In the genomic region with DNA sequence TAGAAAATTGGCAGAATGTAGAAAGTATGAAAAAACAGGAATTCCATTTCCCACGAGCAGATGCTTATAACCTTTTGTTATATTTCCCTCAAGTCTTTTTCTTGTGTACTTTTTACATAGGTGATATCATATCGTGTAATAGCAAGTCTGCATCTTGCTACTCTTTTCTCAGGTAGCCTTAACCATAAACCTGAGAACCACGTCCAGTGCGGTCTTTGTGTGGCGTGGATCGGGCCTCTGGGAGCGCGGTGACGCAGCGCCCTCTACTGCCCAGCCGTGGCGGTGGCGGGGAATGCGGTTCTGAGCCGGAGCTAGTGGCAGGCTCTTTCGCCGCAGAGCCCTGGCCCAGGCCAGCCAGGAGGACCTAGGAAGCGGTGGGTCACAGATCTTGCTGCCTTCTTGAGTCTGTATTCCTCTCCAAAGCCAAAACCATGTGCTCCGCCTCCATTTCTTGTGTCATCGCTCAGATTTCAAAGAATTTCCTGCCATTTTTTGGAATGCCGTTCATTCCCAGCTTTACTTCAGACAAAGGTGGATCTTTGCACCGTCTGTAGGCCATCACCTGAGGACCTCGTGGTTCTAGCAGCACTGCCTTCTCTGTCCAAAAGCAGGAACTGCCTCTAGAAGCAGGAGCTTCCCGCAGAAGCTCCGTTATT, we compare ENCODE assay signal across 7 cellular contexts.
DNase-seq lines count a peak whose midpoint lies in the region; ATAC-seq and TF ChIP-seq lines count a peak whose summit lies in the region.

No MANE protein-coding gene starts in this region.

- H3K4me3 ChIP-seq in dorsolateral prefrontal cortex, result peak overlapping the region in 1 of 59 donors; percentile 7

- H3K36me3 Mint-ChIP-seq in activated CD4-positive, alpha-beta memory T cell treated with anti-CD3 and anti-CD28 coated beads for 36 hours, result no peaks in the 10 kb centered on the region

- H3K27ac Mint-ChIP-seq in activated CD4-positive, alpha-beta memory T cell treated with anti-CD3 and anti-CD28 coated beads for 36 hours, result no peak overlapping the region

- peak; percentile 77 for DNase-seq in NCI-H2227 (lab: John Stamatoyannopoulos, UW; ENCODE audit: unreplicated experiment)
- DNase-seq in activated CD4-positive, alpha-beta memory T cell treated with anti-CD3 and anti-CD28 coated beads for 36 hours, result peak; percentile 82
- peak; percentile 80 to 92 (median 86) for DNase-seq in dorsolateral prefrontal cortex
- peak; percentile 66 to 81 for DNase-seq in lung microvascular endothelial cell (ENCODE audit: low read depth in 2 of 2)
- peak; percentile 55 for DNase-seq in stimulated activated CD8-positive, alpha-beta memory T cell treated with anti-CD3 and anti-CD28 coated beads, Interleukin-15, amount 100 ng/mL, for 1 hour (ENCODE audit: low read depth)

- no peak overlapping the region for H3K4me3 Mint-ChIP-seq in activated CD4-positive, alpha-beta memory T cell treated with anti-CD3 and anti-CD28 coated beads for 36 hours

- ATAC-seq in GM18498 (IDR thresholded peaks at IDR 0.05; ENCODE audit: unreplicated experiment), result peak; percentile 33
- ATAC-seq in GM18907 (IDR thresholded peaks at IDR 0.05; ENCODE audit: unreplicated experiment), result no peak

- intact Hi-C loops in activated CD4-positive, alpha-beta memory T cell treated with anti-CD3 and anti-CD28 coated beads for 36 hours (cut with micrococcal nuclease), result loop anchor here (5.0 to 10.0 kb wide), 3 partner anchors 71 to 994 kb away; partner anchors contain the start of gene MVB12B
- intact Hi-C loops in dorsolateral prefrontal cortex (cut with DNase I), result loop anchor here (2.0 to 10.0 kb wide), 6 partner anchors 71 to 990 kb away; partner anchors contain the start of genes MVB12B (in 1 of the 2) and PBX3 (in 1 of the 2)

- no peaks in the 10 kb centered on the region for H3K27me3 Mint-ChIP-seq in activated CD4-positive, alpha-beta memory T cell treated with anti-CD3 and anti-CD28 coated beads for 36 hours

- peaks cover 37% of the 10 kb centered on the region for H3K4me1 Mint-ChIP-seq in activated CD4-positive, alpha-beta memory T cell treated with anti-CD3 and anti-CD28 coated beads for 36 hours (ENCODE audit: low read depth)

- POLR2A ChIA-PET in activated CD4-positive, alpha-beta memory T cell treated with anti-CD3 and anti-CD28 coated beads for 36 hours (lab: Charles Lee), result no interaction called here

- H3K27ac ChIP-seq in dorsolateral prefrontal cortex, result peak overlapping the region in 57 of 59 donors; percentile 19 to 99 (median 81)

- no peaks in the 10 kb centered on the region for H3K27me3 ChIP-seq in dorsolateral prefrontal cortex

- TF ChIP-seq CTCF in dorsolateral prefrontal cortex (IDR thresholded peaks at IDR 0.05 in 54 of 56, conservative IDR thresholded peaks at IDR 0.05 in 2 of 56; ENCODE audit: low read depth in 1 of 56, partially characterized antibody in 56 of 56), result peak; percentile 86 to 99 (median 98)

- CTCF ChIA-PET in activated CD4-positive, alpha-beta memory T cell treated with anti-CD3 and anti-CD28 coated beads for 36 hours (lab: Charles Lee), result interaction anchor here (0.5 to 6.2 kb wide), 46 partner anchors 11 to 991 kb away, joined by 3 to 62 read pairs (median 4); partner anchors contain the start of gene MVB12B

- H3K9me3 Mint-ChIP-seq in activated CD4-positive, alpha-beta memory T cell treated with anti-CD3 and anti-CD28 coated beads for 36 hours, result no peaks in the 10 kb centered on the region
